ENCODE assay signal across 18 cellular contexts in genomic region chr12:23006413-23006812, GRCh38.
A peak's percentile ranks its signal among the peaks of the same experiment; 100 is the strongest.
DNase-seq lines count a peak whose midpoint lies in the region; ATAC-seq and TF ChIP-seq lines count a peak whose summit lies in the region.
"Had no signal": no experiment of that assay in that cellular context is flagged by ENCODE, and none has a peak within 500 bp of the region (broad histone marks: within the 10 kb centered on the region; RNA-seq: fewer than 3 reads in every experiment).

No MANE protein-coding gene starts in this region.

- no peak for ATAC-seq in Right ventricle myocardium superior (ENCODE audit: poor library complexity)
- no peak for ATAC-seq in Right ventricle myocardium inferior
- peak; percentile 22 for ATAC-seq in sciatic nerve

- no peak overlapping the region for H3K4me3 ChIP-seq in epithelial cell of esophagus (ENCODE audit: low read length)

- no peak overlapping the region for H3K27ac Mint-ChIP-seq in T-helper 2 cell treated with Interferon-gamma antibody and Interleukin-4, amounts not matched to agents 5 μg/mL and 100 μg/mL, for 36 hours
- H3K27ac Mint-ChIP-seq: HFFc6, IgD-negative memory B cell had no signal

- DNase-seq in Right ventricle myocardium superior, result peak; percentile 40
- no peak for DNase-seq in Right ventricle myocardium inferior (ENCODE audit: missing footprints)
- peak; percentile 19 for DNase-seq in epithelial cell of esophagus (ENCODE audit: low read depth)
- DNase-seq in left kidney (ENCODE audit: low read depth, low spot score), result peak; percentile 8
- DNase-seq in sciatic nerve (ENCODE audit: low spot score), result no peak
- no peak for DNase-seq in anterior cingulate cortex (lab: John Stamatoyannopoulos, UW)
- DNase-seq in NCI-H446 treated with DMSO at 0.1 percent for 48 hours (lab: John Stamatoyannopoulos, UW), result no peak
- DNase-seq in T-helper 2 cell treated with Interferon-gamma antibody and Interleukin-4, amounts not matched to agents 5 μg/mL and 100 μg/mL, for 36 hours (ENCODE audit: low spot score), result no peak
- DNase-seq: AML-193, DND-41, HFFc6, Karpas-422, NCI-H1417 treated with DMSO at 0.1 percent for 48 hours, NCI-H187 treated with DMSO at 0.1 percent for 48 hours, NCI-H2227 treated with DMSO at 0.1 percent for 48 hours, NCI-H524, NCI-H82 had no signal

- H3K9me3 Mint-ChIP-seq in T-helper 2 cell treated with Interferon-gamma antibody and Interleukin-4, amounts not matched to agents 5 μg/mL and 100 μg/mL, for 36 hours, result no peaks in the 10 kb centered on the region
- H3K9me3 Mint-ChIP-seq: HFFc6, IgD-negative memory B cell had no signal

- H3K4me3 Mint-ChIP-seq in T-helper 2 cell treated with Interferon-gamma antibody and Interleukin-4, amounts not matched to agents 5 μg/mL and 100 μg/mL, for 36 hours, result no peak overlapping the region
- H3K4me3 Mint-ChIP-seq: HFFc6, IgD-negative memory B cell had no signal

- intact Hi-C loops in Right ventricle myocardium superior (cut with DNase I) (no loop called here), Right ventricle myocardium inferior (cut with DNase I) (no loop called here), sciatic nerve (cut with DNase I) (no loop called here)

- H3K36me3 Mint-ChIP-seq in T-helper 2 cell treated with Interferon-gamma antibody and Interleukin-4, amounts not matched to agents 5 μg/mL and 100 μg/mL, for 36 hours (ENCODE audit: low read depth), result no peaks in the 10 kb centered on the region

- no peaks in the 10 kb centered on the region for H3K4me1 Mint-ChIP-seq in T-helper 2 cell treated with Interferon-gamma antibody and Interleukin-4, amounts not matched to agents 5 μg/mL and 100 μg/mL, for 36 hours (ENCODE audit: low read depth)
- H3K4me1 Mint-ChIP-seq: IgD-negative memory B cell had no signal

- TF ChIP-seq CTCF in epithelial cell of esophagus (IDR thresholded peaks at IDR 0.05; ENCODE audit: insufficient read depth, low read depth, low read length, missing control alignments), result no peak

- no peaks in the 10 kb centered on the region for H3K27me3 Mint-ChIP-seq in T-helper 2 cell treated with Interferon-gamma antibody and Interleukin-4, amounts not matched to agents 5 μg/mL and 100 μg/mL, for 36 hours (ENCODE audit: low read depth)
- H3K27me3 Mint-ChIP-seq: IgD-negative memory B cell had no signal

Comparison
In these comparisons a context has a peak if more than half of its experiments do, and no peak if none do; other contexts are left out.
1. DNase-seq: peak in Right ventricle myocardium superior (single experiment), epithelial cell of esophagus (single experiment) and left kidney (single experiment); none in Right ventricle myocardium inferior (single experiment), sciatic nerve (single experiment), anterior cingulate cortex (0 of 58), NCI-H446 treated with DMSO at 0.1 percent for 48 hours (single experiment) and T-helper 2 cell treated with Interferon-gamma antibody and Interleukin-4, amounts not matched to agents 5 μg/mL and 100 μg/mL, for 36 hours (single experiment).